Comparison of ENCODE assay signal across 8 cellular contexts in genomic region chr3:48188266-48189201, GRCh38. TPM values are rescaled to one million over a fixed set of nuclear protein-coding genes. Genes with fewer than 3 reads are reported as not detected.
DNase-seq lines count a peak whose midpoint lies in the region; ATAC-seq, FAIRE-seq and TF ChIP-seq lines count a peak whose summit lies in the region.

Gene CDC25A (minus strand): TSS chr3:48188417. CDS start chr3:48187947, 470 bp downstream.

- peaks cover 4% of the 10 kb centered on the region for H3K36me3 Mint-ChIP-seq in brain

- FAIRE-seq in TTC549 (lab: Jason Lieb, UNC), result peak; percentile 95

- ATAC-seq in GM18520 (IDR thresholded peaks at IDR 0.05; ENCODE audit: unreplicated experiment), result peak; percentile 92
- peak; percentile 91 for ATAC-seq in HG03064 (IDR thresholded peaks at IDR 0.05; ENCODE audit: low read depth, unreplicated experiment)
- ATAC-seq in sciatic nerve, result peak; percentile 100

- DNase-seq in NCI-H2107 treated with DMSO at 0.1 percent for 48 hours (lab: John Stamatoyannopoulos, UW; ENCODE audit: unreplicated experiment), result peak; percentile 93
- DNase-seq in iPS DF 19.7 (ENCODE audit: low read depth, low spot score), result peak; percentile 99
- DNase-seq in sciatic nerve (ENCODE audit: low spot score), result peak; percentile 96

- no peak for TF ChIP-seq CTCF in 22Rv1 (IDR thresholded peaks at IDR 0.05)
- TF ChIP-seq CTCF in brain (conservative IDR thresholded peaks at IDR 0.05), result no peak

- intact Hi-C loops in sciatic nerve (cut with DNase I), result no loop called here

- H3K9me3 Mint-ChIP-seq in brain, result no peaks in the 10 kb centered on the region

- H3K4me3 Mint-ChIP-seq in brain, result peak within 1 kb of the TSS; percentile 91 to 96 (median 94)

- H3K27me3 Mint-ChIP-seq in brain, result peaks cover 3% of the 10 kb centered on the region

- H3K4me1 Mint-ChIP-seq in brain, result peaks cover 34% of the 10 kb centered on the region

- peak within 1 kb of the TSS; percentile 82 to 93 (median 87) for H3K27ac Mint-ChIP-seq in brain

- H3K27ac ChIP-seq in 22Rv1, result peak within 1 kb of the TSS; percentile 90

RNA-seq across cellular contexts. Expression of gene CDC25A, which starts in this region (rescaled TPM):
- 3.5 TPM for polyA plus RNA-seq in brain (ENCODE audit: insufficient read depth, low read depth, low replicate concordance)
- total RNA-seq in sciatic nerve, result 0.58 TPM

Comparison
In these comparisons a context has a peak if more than half of its experiments do, and no peak if none do; other contexts are left out.
1. Peak in every context shown above with its lines: DNase-seq, ATAC-seq and H3K27ac ChIP-seq.
2. Peak in DNase-seq and ATAC-seq in sciatic nerve; RNA of the gene not detected or under 1 TPM.